In genomic region chr11:11976476-11977187, GRCh38 we compare ENCODE assay signal across 12 cellular contexts. TPM values are rescaled to one million over a fixed set of nuclear protein-coding genes. Genes with fewer than 3 reads are reported as not detected.
A peak's percentile ranks its signal among the peaks of the same experiment; 100 is the strongest.
DNase-seq lines count a peak whose midpoint lies in the region; ATAC-seq, FAIRE-seq and TF ChIP-seq lines count a peak whose summit lies in the region.
"Had no signal": no experiment of that assay in that cellular context is flagged by ENCODE, and none has a peak within 500 bp of the region (broad histone marks: within the 10 kb centered on the region; RNA-seq: fewer than 3 reads in every experiment).

No MANE protein-coding gene starts in this region.

- TF ChIP-seq EP300 in SK-N-SH (IDR thresholded peaks at IDR 0.05; ENCODE audit: borderline replicate concordance in 1 of 2, low read depth in 1 of 2, low read length in 1 of 2) = no peak

- H3K79me1 ChIP-seq in neuronal stem cell (ENCODE audit: low read depth, low read length) = no peaks in the 10 kb centered on the region

- H3K4me3 ChIP-seq in SK-N-SH (ENCODE audit: low read depth in 2 of 2, low read length in 1 of 2) = no peak overlapping the region
- no peak overlapping the region for H3K4me3 ChIP-seq in neuronal stem cell (ENCODE audit: low read length in 2 of 2)
- H3K4me3 ChIP-seq: BLaER1 had no signal

- H3K23ac ChIP-seq in neuronal stem cell (ENCODE audit: low read depth, low read length, poor library complexity) = no peak overlapping the region

- H3K9ac ChIP-seq in SK-N-SH (peak overlapping the region; percentile 83; the same call in 1 of the 2 replicates), neuronal stem cell (ENCODE audit: low read depth, low read length, poor library complexity) (no peak overlapping the region)
- H3K9ac ChIP-seq: BLaER1 had no signal

- H3K9me3 ChIP-seq in SK-N-SH (no peaks in the 10 kb centered on the region), neuronal stem cell (replicated peaks in 1 of 2; ENCODE audit: control insufficient read depth in 2 of 2, insufficient read depth in 1 of 2, low read depth in 1 of 2, low read length in 2 of 2) (peaks cover 2 to 5% of the 10 kb centered on the region in 2 donors)
- H3K9me3 ChIP-seq: BLaER1 had no signal

- H3K18ac ChIP-seq in neuronal stem cell (ENCODE audit: low read length) = peak overlapping the region; percentile 32

- H3K9me2 ChIP-seq in SK-N-SH = no peaks in the 10 kb centered on the region

- no peaks in the 10 kb centered on the region for H3K27me3 Mint-ChIP-seq in Calu3 (ENCODE audit: unreplicated experiment)

- peaks cover 30% of the 10 kb centered on the region for H3K4me1 Mint-ChIP-seq in Calu3 (ENCODE audit: low read depth, unreplicated experiment)

- TF ChIP-seq RAD21 in SK-N-SH (IDR thresholded peaks at IDR 0.05; ENCODE audit: low read length) = no peak

- peak overlapping the region; percentile 3 for H3K27ac Mint-ChIP-seq in Calu3 (ENCODE audit: unreplicated experiment)

- TF ChIP-seq CTCF in Calu3 (IDR thresholded peaks at IDR 0.05; ENCODE audit: unreplicated experiment) (no peak), SK-N-SH (IDR thresholded peaks at IDR 0.05) (no peak), D721Med (IDR thresholded peaks at IDR 0.05; ENCODE audit: insufficient read depth, missing control alignments) (no peak)

- H3K36me3 ChIP-seq in SK-N-SH (replicated peaks in 1 of 2; ENCODE audit: control insufficient read depth in 1 of 2, insufficient read depth in 2 of 2, low read length in 1 of 2) = peaks cover 11 to 30% of the 10 kb centered on the region in 2 experiments
- H3K36me3 ChIP-seq in neuronal stem cell (replicated peaks in 1 of 2; ENCODE audit: control insufficient read depth in 2 of 2, insufficient read depth in 2 of 2, low read length in 2 of 2) = peaks cover 0 to 4% of the 10 kb centered on the region in 2 donors
- H3K36me3 ChIP-seq: BLaER1 had no signal

- no peak for ATAC-seq in HG03342 (IDR thresholded peaks at IDR 0.05; ENCODE audit: unreplicated experiment)

- H3K4ac ChIP-seq in neuronal stem cell (ENCODE audit: low read length) = no peak overlapping the region

- peak overlapping the region; percentile 71 for H3K4me2 ChIP-seq in SK-N-SH
- H3K4me2 ChIP-seq in neuronal stem cell (ENCODE audit: insufficient read depth, low read length, poor library complexity, severe bottlenecking) = no peak overlapping the region
- H3K4me2 ChIP-seq: BLaER1 had no signal

- no TSS peak for BruUV-seq in Calu3 (replicated peaks; lab: Mats Ljungman, UMichigan)

- H3K79me2 ChIP-seq in SK-N-SH (ENCODE audit: insufficient read depth) = peaks cover 58% of the 10 kb centered on the region

- H3K4me1 ChIP-seq in SK-N-SH (ENCODE audit: control insufficient read depth in 1 of 2, insufficient read depth in 2 of 2, low read depth in 1 of 2, low read length in 1 of 2) = peaks cover 89 to 93% of the 10 kb centered on the region in 2 experiments
- H3K4me1 ChIP-seq in neuronal stem cell (ENCODE audit: control insufficient read depth in 2 of 2, insufficient read depth in 1 of 2, low read depth in 1 of 2, low read length in 2 of 2) = peaks cover 38 to 39% of the 10 kb centered on the region in 2 donors

- no peak overlapping the region for H2BK120ac ChIP-seq in neuronal stem cell (ENCODE audit: low read depth, low read length)

- POLR2A ChIA-PET in SK-N-SH (lab: Yijun Ruan, JAX) = interaction anchor here (0.9 kb wide), 1 partner anchor 1168 kb away, joined by 3 read pairs; the partner anchor contains the start of gene EIF4G2

- H3K14ac ChIP-seq in neuronal stem cell (ENCODE audit: low read length) = no peak overlapping the region

- intact Hi-C loops in Calu3 (cut with micrococcal nuclease; ENCODE audit: unreplicated experiment) = loop anchor here (10.0 kb wide), 1 partner anchor 48 kb away; no protein-coding TSS in a partner anchor

- no peak overlapping the region for H4K8ac ChIP-seq in neuronal stem cell (ENCODE audit: low read depth, low read length)

- H2BK15ac ChIP-seq in neuronal stem cell (ENCODE audit: low read length) = no peak overlapping the region

- DNase-seq in Calu3 (peak; percentile 17), SK-N-SH (no peak), glomerular visceral epithelial cell (ENCODE audit: extremely low spot score) (peak; percentile 37), neuronal stem cell (ENCODE audit: low spot score) (no peak), T-helper 9 cell (no peak), D721Med (ENCODE audit: insufficient read length, low spot score) (no peak), GM12892 (ENCODE audit: insufficient read length) (no peak)
- DNase-seq: activated gamma-delta T cell treated with Interleukin-2 at 50 U/mL for 16 hours, NCI-H510A had no signal

- no peak overlapping the region for H2BK5ac ChIP-seq in neuronal stem cell (ENCODE audit: low read length)

- H3K36me3 Mint-ChIP-seq in Calu3 (ENCODE audit: insufficient read depth, unreplicated experiment) = no peaks in the 10 kb centered on the region

- H4K20me1 ChIP-seq in SK-N-SH (ENCODE audit: insufficient read depth) = no peaks in the 10 kb centered on the region
- H4K20me1 ChIP-seq: BLaER1 had no signal

- no peak overlapping the region for H2BK12ac ChIP-seq in neuronal stem cell (ENCODE audit: low read length)

- H3K27me3 ChIP-seq in SK-N-SH (ENCODE audit: insufficient read depth) (no peaks in the 10 kb centered on the region), neuronal stem cell (ENCODE audit: control insufficient read depth in 3 of 3, insufficient read depth in 3 of 3, low read depth in 1 of 3, low read length in 3 of 3) (no peaks in the 10 kb centered on the region)
- H3K27me3 ChIP-seq: BLaER1 had no signal

- no peaks in the 10 kb centered on the region for H3K9me3 Mint-ChIP-seq in Calu3 (ENCODE audit: low read depth, unreplicated experiment)

- H2AK5ac ChIP-seq in neuronal stem cell (ENCODE audit: low read depth, low read length) = no peak overlapping the region

- FAIRE-seq in D721Med (lab: Jason Lieb, UNC) (no peak), GM12892 (lab: Jason Lieb, UNC) (no peak)
- FAIRE-seq: GM12891 had no signal

- H2AFZ ChIP-seq in SK-N-SH (ENCODE audit: low read depth) = no peak overlapping the region
- no peak overlapping the region for H2AFZ ChIP-seq in neuronal stem cell (ENCODE audit: low read length)

- no peak for TF ChIP-seq POLR2A in GM12892 (IDR thresholded peaks at IDR 0.05; ENCODE audit: low read depth, low read length)

- WGBS in SK-N-SH (ENCODE audit: low lambda C conversion rate) = 17% methylated on average over 6 of the region's 7 CpGs
- no CpG with 5 or more reads among the region's 7 CpGs for WGBS in neuronal stem cell (ENCODE audit: extremely low coverage in 2 of 2, insufficient read length in 2 of 2, insufficient replicate concordance in 1 of 2), 2 donors

- CTCF ChIA-PET in Calu3 (lab: Charles Lee) (interaction anchor here (1.5 to 2.4 kb wide), 3 partner anchors 10 to 68 kb away, joined by 3 to 8 read pairs (median 5); no protein-coding TSS in a partner anchor), SK-N-SH (lab: Yijun Ruan, JAX) (interaction anchor here (0.9 to 6.3 kb wide), 7 partner anchors 9 to 305 kb away, joined by 3 to 39 read pairs (median 7); no protein-coding TSS in a partner anchor)

- no peak overlapping the region for H4K91ac ChIP-seq in neuronal stem cell (ENCODE audit: low read depth, low read length, poor library complexity)

- H3K27ac ChIP-seq in SK-N-SH (ENCODE audit: low read depth in 2 of 2, low read length in 1 of 2) (peak overlapping the region; percentile 99 to 100), neuronal stem cell (replicated peaks; ENCODE audit: low read length) (no peak overlapping the region)
- H3K27ac ChIP-seq: BLaER1 had no signal

- peaks cover 75% of the 10 kb centered on the region for H3F3A ChIP-seq in SK-N-SH (replicated peaks; ENCODE audit: insufficient read depth)

- H3K4me3 Mint-ChIP-seq in Calu3 (ENCODE audit: low read depth, unreplicated experiment) = no peak overlapping the region

TF ChIP-seq in SK-N-SH, 30 proteins besides CTCF, POLR2A, EP300 and RAD21:
- TF ChIP-seq RXRA (IDR thresholded peaks at IDR 0.05; ENCODE audit: borderline replicate concordance, low read depth) (no peak), NFIC (IDR thresholded peaks at IDR 0.05; ENCODE audit: borderline replicate concordance) (peak; percentile 22; the same call in 1 of the 2 replicates)

RNA-seq across cellular contexts. Expression of gene DKK3, which starts 31.8 kb away (rescaled TPM):
- total RNA-seq in Calu3 (2022) = 11.9 and 14.6 TPM in 2 replicates
- polyA plus RNA-seq in SK-N-SH (2012; rRNA removed) = 1,174 and 1,491 TPM in 2 replicates
- polyA plus RNA-seq in SK-N-SH (2012; cell fraction: cytosol; rRNA removed) = 1,028 and 1,442 TPM in 2 replicates
- 933 and 1,160 TPM in 2 replicates for polyA plus RNA-seq in SK-N-SH (2012; cell fraction: nucleus; rRNA removed)
- polyA plus RNA-seq in neuronal stem cell (2013, experiment 1 of 2) = 16.6 TPM
- polyA plus RNA-seq in neuronal stem cell (2013, experiment 2 of 2) = 16.6 TPM
- polyA plus RNA-seq in GM12892 (2012; ENCODE audit: missing spikeins) = 0.30 TPM

Comparison
In these comparisons a context has a peak if more than half of its experiments do, and no peak if none do; other contexts are left out.
1. DNase-seq: peak in Calu3 (single experiment) and glomerular visceral epithelial cell (single experiment); none in SK-N-SH (single experiment), neuronal stem cell (single experiment), T-helper 9 cell (single experiment), D721Med (single experiment) and GM12892 (single experiment).